Comparison of ENCODE assay signal across 9 cellular contexts in the genomic region with DNA sequence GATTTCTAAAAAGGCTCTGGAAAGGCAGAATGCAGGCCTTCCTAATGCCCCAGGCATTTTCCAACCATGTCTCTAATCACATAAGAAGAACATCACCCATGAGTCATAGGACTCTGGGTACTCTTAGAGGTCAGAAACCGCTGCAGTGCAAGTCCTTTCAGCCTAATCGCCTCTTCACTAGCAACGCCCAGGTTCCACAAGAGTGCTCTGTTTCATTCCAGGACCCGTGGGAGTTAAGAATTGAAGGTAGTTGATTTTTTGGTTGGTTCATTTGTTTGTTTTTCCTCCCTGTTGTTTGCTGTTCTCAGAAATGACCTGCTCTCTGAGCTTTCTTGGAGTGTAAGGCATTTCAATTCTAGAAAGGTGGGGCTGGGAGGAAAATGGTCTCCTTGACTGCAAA.
DNase-seq lines count a peak whose midpoint lies in the region; ATAC-seq and TF ChIP-seq lines count a peak whose summit lies in the region.
"Had no signal": no experiment of that assay in that cellular context is flagged by ENCODE, and none has a peak within 500 bp of the region (broad histone marks: within the 10 kb centered on the region; RNA-seq: fewer than 3 reads in every experiment).

No MANE protein-coding gene starts in this region.

- no peaks in the 10 kb centered on the region for H3F3A ChIP-seq in SK-N-SH (replicated peaks; ENCODE audit: insufficient read depth)

- H3K27me3 Mint-ChIP-seq in glutamatergic neuron (ENCODE audit: unreplicated experiment), result no peaks in the 10 kb centered on the region

- peaks cover 13% of the 10 kb centered on the region for H3K4me1 Mint-ChIP-seq in glutamatergic neuron (ENCODE audit: low read depth, unreplicated experiment)

- 34% methylated on average over 4 of the region's 4 CpGs for WGBS in SK-N-SH (ENCODE audit: low lambda C conversion rate)

- DNase-seq in SK-N-SH (no peak), OCI-M2 (lab: John Stamatoyannopoulos, UW; ENCODE audit: unreplicated experiment) (peak; percentile 16), glutamatergic neuron (no peak), head of caudate nucleus (no peak)
- DNase-seq in stimulated activated CD4-positive, alpha-beta T cell treated with anti-CD3 and anti-CD28 coated beads, Interleukin-4, amount 100 ng/mL, for 4 hours, result no peak
- no peak for DNase-seq in NK-92 treated with Interleukin-12 subunit alpha and Interleukin-12 subunit beta, amount 100 ng/mL, for 24 hours (lab: John Stamatoyannopoulos, UW)
- DNase-seq: DND-41 had no signal

- H3K9me3 Mint-ChIP-seq in glutamatergic neuron (ENCODE audit: unreplicated experiment), result no peaks in the 10 kb centered on the region

- no peak overlapping the region; the same call in 1 of the 2 replicates for H3K4me2 ChIP-seq in SK-N-SH

- no peaks in the 10 kb centered on the region for H3K9me2 ChIP-seq in SK-N-SH

- H3K79me2 ChIP-seq in SK-N-SH (ENCODE audit: insufficient read depth), result no peaks in the 10 kb centered on the region

- no peak for TF ChIP-seq RAD21 in SK-N-SH (IDR thresholded peaks at IDR 0.05; ENCODE audit: low read length)

- intact Hi-C loops in head of caudate nucleus (cut with DNase I), result no loop called here

- H3K9ac ChIP-seq in SK-N-SH, result no peak overlapping the region

- no peaks in the 10 kb centered on the region; the same call in 1 of the 2 replicates for H3K27me3 ChIP-seq in SK-N-SH (ENCODE audit: insufficient read depth)

- H4K20me1 ChIP-seq in SK-N-SH (ENCODE audit: insufficient read depth), result no peaks in the 10 kb centered on the region

- H3K4me3 ChIP-seq in SK-N-SH (ENCODE audit: low read depth in 2 of 2, low read length in 1 of 2), result no peak overlapping the region

- TF ChIP-seq CTCF in SK-N-SH (IDR thresholded peaks at IDR 0.05), result no peak
- no peak for TF ChIP-seq CTCF in glutamatergic neuron (IDR thresholded peaks at IDR 0.05; ENCODE audit: partially characterized antibody, unreplicated experiment)

- POLR2A ChIA-PET in SK-N-SH (lab: Yijun Ruan, JAX), result no interaction called here

- H2AFZ ChIP-seq in SK-N-SH (ENCODE audit: low read depth), result no peak overlapping the region

- CTCF ChIA-PET in SK-N-SH (lab: Yijun Ruan, JAX), result interaction anchor here (0.9 kb wide), 1 partner anchor 10 kb away, joined by 3 read pairs; no protein-coding TSS in a partner anchor

- H3K27ac Mint-ChIP-seq in glutamatergic neuron (ENCODE audit: unreplicated experiment), result peak overlapping the region; percentile 94

- no peaks in the 10 kb centered on the region for H3K9me3 ChIP-seq in SK-N-SH

- no peaks in the 10 kb centered on the region for H3K4me1 ChIP-seq in SK-N-SH (ENCODE audit: control insufficient read depth in 1 of 2, insufficient read depth in 2 of 2, low read depth in 1 of 2, low read length in 1 of 2)

- no peak overlapping the region for H3K4me3 Mint-ChIP-seq in glutamatergic neuron (ENCODE audit: unreplicated experiment)

- TF ChIP-seq EP300 in SK-N-SH (IDR thresholded peaks at IDR 0.05; ENCODE audit: borderline replicate concordance in 1 of 2, low read depth in 1 of 2, low read length in 1 of 2), result no peak

- H3K36me3 Mint-ChIP-seq in glutamatergic neuron (ENCODE audit: unreplicated experiment), result no peaks in the 10 kb centered on the region

- ATAC-seq in SK-N-SH treated with all-trans-retinoic acid at 6 μM for 48 hours, result peak; percentile 89
- peak; percentile 39 for ATAC-seq in HG02763 (IDR thresholded peaks at IDR 0.05; ENCODE audit: unreplicated experiment)

- H3K36me3 ChIP-seq in SK-N-SH (replicated peaks in 1 of 2; ENCODE audit: control insufficient read depth in 1 of 2, insufficient read depth in 2 of 2, low read length in 1 of 2), result no peaks in the 10 kb centered on the region

- H3K27ac ChIP-seq in SK-N-SH (ENCODE audit: low read depth in 2 of 2, low read length in 1 of 2), result no peak overlapping the region

TF ChIP-seq in SK-N-SH treated with all-trans-retinoic acid at 6 μM for 48 hours, 23 proteins besides CTCF, POLR2A, EP300 and RAD21 (continues in another document):
- TF ChIP-seq ZNF8 (CRISPR knock-in tag; IDR thresholded peaks at IDR 0.05) (no peak), OSR1 (CRISPR knock-in tag; IDR thresholded peaks at IDR 0.05) (no peak), BACH2 (CRISPR knock-in tag; IDR thresholded peaks at IDR 0.05; ENCODE audit: borderline replicate concordance) (no peak)
- TF ChIP-seq, protein P1, sequence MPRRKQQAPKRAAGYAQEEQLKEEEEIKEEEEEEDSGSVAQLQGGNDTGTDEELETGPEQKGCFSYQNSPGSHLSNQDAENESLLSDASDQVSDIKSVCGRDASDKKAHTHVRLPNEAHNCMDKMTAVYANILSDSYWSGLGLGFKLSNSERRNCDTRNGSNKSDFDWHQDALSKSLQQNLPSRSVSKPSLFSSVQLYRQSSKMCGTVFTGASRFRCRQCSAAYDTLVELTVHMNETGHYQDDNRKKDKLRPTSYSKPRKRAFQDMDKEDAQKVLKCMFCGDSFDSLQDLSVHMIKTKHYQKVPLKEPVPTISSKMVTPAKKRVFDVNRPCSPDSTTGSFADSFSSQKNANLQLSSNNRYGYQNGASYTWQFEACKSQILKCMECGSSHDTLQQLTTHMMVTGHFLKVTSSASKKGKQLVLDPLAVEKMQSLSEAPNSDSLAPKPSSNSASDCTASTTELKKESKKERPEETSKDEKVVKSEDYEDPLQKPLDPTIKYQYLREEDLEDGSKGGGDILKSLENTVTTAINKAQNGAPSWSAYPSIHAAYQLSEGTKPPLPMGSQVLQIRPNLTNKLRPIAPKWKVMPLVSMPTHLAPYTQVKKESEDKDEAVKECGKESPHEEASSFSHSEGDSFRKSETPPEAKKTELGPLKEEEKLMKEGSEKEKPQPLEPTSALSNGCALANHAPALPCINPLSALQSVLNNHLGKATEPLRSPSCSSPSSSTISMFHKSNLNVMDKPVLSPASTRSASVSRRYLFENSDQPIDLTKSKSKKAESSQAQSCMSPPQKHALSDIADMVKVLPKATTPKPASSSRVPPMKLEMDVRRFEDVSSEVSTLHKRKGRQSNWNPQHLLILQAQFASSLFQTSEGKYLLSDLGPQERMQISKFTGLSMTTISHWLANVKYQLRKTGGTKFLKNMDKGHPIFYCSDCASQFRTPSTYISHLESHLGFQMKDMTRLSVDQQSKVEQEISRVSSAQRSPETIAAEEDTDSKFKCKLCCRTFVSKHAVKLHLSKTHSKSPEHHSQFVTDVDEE (CRISPR knock-in tag; IDR thresholded peaks at IDR 0.05), result no peak

TF ChIP-seq in SK-N-SH, 30 proteins besides CTCF, POLR2A, EP300 and RAD21:
- no peak for TF ChIP-seq NFIC (IDR thresholded peaks at IDR 0.05; ENCODE audit: borderline replicate concordance)
- TF ChIP-seq RCOR1 (IDR thresholded peaks at IDR 0.05; ENCODE audit: low read length), result no peak
- TF ChIP-seq, protein P2, sequence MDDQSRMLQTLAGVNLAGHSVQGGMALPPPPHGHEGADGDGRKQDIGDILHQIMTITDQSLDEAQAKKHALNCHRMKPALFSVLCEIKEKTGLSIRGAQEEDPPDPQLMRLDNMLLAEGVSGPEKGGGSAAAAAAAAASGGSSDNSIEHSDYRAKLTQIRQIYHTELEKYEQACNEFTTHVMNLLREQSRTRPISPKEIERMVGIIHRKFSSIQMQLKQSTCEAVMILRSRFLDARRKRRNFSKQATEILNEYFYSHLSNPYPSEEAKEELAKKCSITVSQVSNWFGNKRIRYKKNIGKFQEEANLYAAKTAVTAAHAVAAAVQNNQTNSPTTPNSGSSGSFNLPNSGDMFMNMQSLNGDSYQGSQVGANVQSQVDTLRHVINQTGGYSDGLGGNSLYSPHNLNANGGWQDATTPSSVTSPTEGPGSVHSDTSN (IDR thresholded peaks at IDR 0.05), result no peak
- no peak for TF ChIP-seq FOSL2 (IDR thresholded peaks at IDR 0.05; ENCODE audit: borderline replicate concordance, low read depth)
- TF ChIP-seq POLR2AphosphoS5 (IDR thresholded peaks at IDR 0.05; ENCODE audit: low read depth, low read length), result no peak
- no peak for TF ChIP-seq TCF12 (IDR thresholded peaks at IDR 0.05)
- TF ChIP-seq, protein P3, sequence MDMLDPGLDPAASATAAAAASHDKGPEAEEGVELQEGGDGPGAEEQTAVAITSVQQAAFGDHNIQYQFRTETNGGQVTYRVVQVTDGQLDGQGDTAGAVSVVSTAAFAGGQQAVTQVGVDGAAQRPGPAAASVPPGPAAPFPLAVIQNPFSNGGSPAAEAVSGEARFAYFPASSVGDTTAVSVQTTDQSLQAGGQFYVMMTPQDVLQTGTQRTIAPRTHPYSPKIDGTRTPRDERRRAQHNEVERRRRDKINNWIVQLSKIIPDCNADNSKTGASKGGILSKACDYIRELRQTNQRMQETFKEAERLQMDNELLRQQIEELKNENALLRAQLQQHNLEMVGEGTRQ (IDR thresholded peaks at IDR 0.05; ENCODE audit: borderline replicate concordance, low read depth, low read length), result no peak
- TF ChIP-seq GABPA (IDR thresholded peaks at IDR 0.05; ENCODE audit: low read depth), result no peak
- no peak for TF ChIP-seq FOXM1 (IDR thresholded peaks at IDR 0.05; ENCODE audit: low read depth)
- TF ChIP-seq, protein P4, sequence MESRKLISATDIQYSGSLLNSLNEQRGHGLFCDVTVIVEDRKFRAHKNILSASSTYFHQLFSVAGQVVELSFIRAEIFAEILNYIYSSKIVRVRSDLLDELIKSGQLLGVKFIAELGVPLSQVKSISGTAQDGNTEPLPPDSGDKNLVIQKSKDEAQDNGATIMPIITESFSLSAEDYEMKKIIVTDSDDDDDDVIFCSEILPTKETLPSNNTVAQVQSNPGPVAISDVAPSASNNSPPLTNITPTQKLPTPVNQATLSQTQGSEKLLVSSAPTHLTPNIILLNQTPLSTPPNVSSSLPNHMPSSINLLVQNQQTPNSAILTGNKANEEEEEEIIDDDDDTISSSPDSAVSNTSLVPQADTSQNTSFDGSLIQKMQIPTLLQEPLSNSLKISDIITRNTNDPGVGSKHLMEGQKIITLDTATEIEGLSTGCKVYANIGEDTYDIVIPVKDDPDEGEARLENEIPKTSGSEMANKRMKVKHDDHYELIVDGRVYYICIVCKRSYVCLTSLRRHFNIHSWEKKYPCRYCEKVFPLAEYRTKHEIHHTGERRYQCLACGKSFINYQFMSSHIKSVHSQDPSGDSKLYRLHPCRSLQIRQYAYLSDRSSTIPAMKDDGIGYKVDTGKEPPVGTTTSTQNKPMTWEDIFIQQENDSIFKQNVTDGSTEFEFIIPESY (IDR thresholded peaks at IDR 0.05; ENCODE audit: borderline replicate concordance, low read depth), result no peak
- TF ChIP-seq TAF1 (IDR thresholded peaks at IDR 0.05; ENCODE audit: borderline replicate concordance, low read depth, low read length), result no peak
- no peak for TF ChIP-seq EZH2phosphoT487 (IDR thresholded peaks at IDR 0.05; ENCODE audit: borderline replicate concordance, low read depth)
- no peak for TF ChIP-seq SIN3A (IDR thresholded peaks at IDR 0.05; ENCODE audit: borderline replicate concordance, low read depth, low read length)
